Comparison of ENCODE assay signal across 10 cellular contexts in the genomic region with DNA sequence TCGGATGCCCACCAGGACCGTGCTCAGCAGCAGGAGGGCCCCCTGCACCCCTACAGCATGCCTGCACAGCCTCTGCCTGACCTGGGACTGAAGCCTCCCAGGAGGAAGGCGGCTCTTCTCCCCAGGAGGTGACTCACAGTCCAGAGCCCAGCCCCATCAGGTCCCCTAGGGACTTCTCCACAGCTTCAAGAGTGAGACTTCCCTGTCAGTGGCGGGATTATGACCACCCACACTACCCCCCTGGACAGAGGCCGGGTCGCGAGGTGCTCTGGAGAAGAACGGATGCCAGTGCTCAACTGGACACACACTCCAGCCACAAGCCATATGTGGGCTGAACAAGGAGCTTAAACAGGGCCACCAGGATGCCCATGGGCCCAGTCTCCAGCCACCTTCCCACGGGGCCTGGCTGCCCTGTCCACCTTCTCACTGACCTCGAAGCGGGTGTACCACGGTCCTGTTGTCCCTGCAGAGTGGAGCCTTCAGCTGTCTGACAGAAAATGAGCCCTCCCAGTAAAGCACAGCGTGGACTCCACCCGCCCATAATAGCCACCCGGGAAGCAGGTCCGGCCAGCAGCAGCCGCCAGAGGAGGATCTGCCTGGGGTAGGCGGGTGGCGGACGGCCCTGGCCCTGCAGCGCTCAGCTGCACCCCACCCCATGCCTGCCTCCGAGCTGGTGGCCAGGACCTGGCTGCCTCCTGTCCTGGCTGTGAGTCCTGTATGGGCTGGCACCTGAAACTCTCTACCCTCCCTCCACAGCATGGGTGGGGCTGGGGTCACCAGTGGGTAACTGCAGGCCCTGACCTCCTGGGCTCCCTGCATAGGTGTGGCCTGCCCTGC. TPM values are rescaled to one million over a fixed set of nuclear protein-coding genes. Genes with fewer than 3 reads are reported as not detected.
DNase-seq lines count a peak whose midpoint lies in the region; ATAC-seq and TF ChIP-seq lines count a peak whose summit lies in the region.
"Had no signal": no experiment of that assay in that cellular context is flagged by ENCODE, and none has a peak within 500 bp of the region (broad histone marks: within the 10 kb centered on the region; RNA-seq: fewer than 3 reads in every experiment).

No MANE protein-coding gene starts in this region.

- H3K4me2 ChIP-seq in mammary epithelial cell (ENCODE audit: insufficient read depth, low read depth, low read length): no peak overlapping the region

- CTCF ChIA-PET in MCF 10A (lab: Yijun Ruan, JAX) (interaction anchor here (0.9 kb wide), 1 partner anchor 106 kb away, joined by 3 read pairs; no protein-coding TSS in a partner anchor), mammary epithelial cell (lab: Charles Lee; ENCODE audit: low non-redundant PET) (no interaction called here)

- no peak overlapping the region for H3K4me3 Mint-ChIP-seq in MCF 10A (ENCODE audit: unreplicated experiment)

- H3K9me3 Mint-ChIP-seq in MCF 10A (ENCODE audit: unreplicated experiment): no peaks in the 10 kb centered on the region

- BruUV-seq in MCF 10A (replicated peaks; lab: Mats Ljungman, UMichigan) (no TSS peak), mammary epithelial cell (replicated peaks; lab: Mats Ljungman, UMichigan) (no TSS peak)

- peaks cover 3% of the 10 kb centered on the region for H3K9me3 ChIP-seq in mammary epithelial cell (replicated peaks; ENCODE audit: insufficient read depth, low read length)
- H3K9me3 ChIP-seq: left lung had no signal

- in situ Hi-C loops in mammary epithelial cell (cut with MboI; ENCODE audit: low sequenced_read_pairs in 2 of 2): no loop called here

- no peak overlapping the region for H3K9ac ChIP-seq in mammary epithelial cell (ENCODE audit: insufficient read depth, low read length)

- H3K36me3 Mint-ChIP-seq in MCF 10A (ENCODE audit: insufficient read depth, unreplicated experiment): no peaks in the 10 kb centered on the region

- no peaks in the 10 kb centered on the region for H3K79me2 ChIP-seq in mammary epithelial cell (ENCODE audit: insufficient read depth, low read length)

- peaks cover 8% of the 10 kb centered on the region for H3K4me1 Mint-ChIP-seq in MCF 10A (ENCODE audit: insufficient read depth, unreplicated experiment)

- no peaks in the 10 kb centered on the region for H4K20me1 ChIP-seq in mammary epithelial cell (ENCODE audit: insufficient read depth, low read length)

- no peak overlapping the region for H2AFZ ChIP-seq in mammary epithelial cell (ENCODE audit: low read depth, low read length)

- POLR2A ChIA-PET in MCF 10A (lab: Yijun Ruan, JAX): no interaction called here

- no peak overlapping the region for H3K27ac ChIP-seq in mammary epithelial cell (ENCODE audit: insufficient read depth, low read depth, low read length)

- ATAC-seq in HG03460 (IDR thresholded peaks at IDR 0.05; ENCODE audit: unreplicated experiment) (peak; percentile 43), HG02840 (IDR thresholded peaks at IDR 0.05; ENCODE audit: low FRiP score, unreplicated experiment) (no peak)
- ATAC-seq: left lung had no signal

- DNase-seq in MCF 10A (ENCODE audit: unreplicated experiment) (peak; percentile 11), mammary epithelial cell (no peak), choroid plexus epithelial cell (ENCODE audit: low read depth) (peak; percentile 51), cortex of kidney (lab: John Stamatoyannopoulos, UW) (no peak), NCI-H2196 treated with DMSO at 0.1 percent for 48 hours (lab: John Stamatoyannopoulos, UW; ENCODE audit: unreplicated experiment) (no peak)
- DNase-seq in stimulated activated CD8-positive, alpha-beta memory T cell treated with anti-CD3 and anti-CD28 coated beads, Interleukin-4, amount 100 ng/mL, for 48 hours: no peak
- DNase-seq: Calu3 had no signal

- dilution Hi-C loops in mammary epithelial cell (cut with HindIII; ENCODE audit: low sequenced_read_pairs): no loop called here

- H3K4me1 ChIP-seq in mammary epithelial cell (ENCODE audit: insufficient read depth, low read length): no peaks in the 10 kb centered on the region

- WGBS in mammary epithelial cell (ENCODE audit: low coverage, missing lambda C conversion rate): 65% methylated on average over 11 of the region's 22 CpGs

- no peaks in the 10 kb centered on the region for H3K27me3 ChIP-seq in mammary epithelial cell (ENCODE audit: insufficient read depth, low read length)
- H3K27me3 ChIP-seq: left lung had no signal

- intact Hi-C loops in MCF 10A (cut with micrococcal nuclease): no loop called here
- intact Hi-C loops in mammary epithelial cell (cut with micrococcal nuclease): no loop called here

- no peak overlapping the region for H3K4me3 ChIP-seq in mammary epithelial cell (replicated peaks in 1 of 3; ENCODE audit: insufficient read depth in 1 of 3, low read depth in 2 of 3, low read length in 3 of 3)
- H3K4me3 ChIP-seq in choroid plexus epithelial cell (ENCODE audit: low read depth, low read length): no peak overlapping the region
- H3K4me3 ChIP-seq: left lung had no signal

- no peak overlapping the region for H3K27ac Mint-ChIP-seq in MCF 10A (ENCODE audit: low read depth, unreplicated experiment)

- no peaks in the 10 kb centered on the region for H3K36me3 ChIP-seq in mammary epithelial cell (ENCODE audit: insufficient read depth, low read length)

- H3K27me3 Mint-ChIP-seq in MCF 10A (ENCODE audit: insufficient read depth, unreplicated experiment): no peaks in the 10 kb centered on the region

- TF ChIP-seq CTCF in MCF 10A (IDR thresholded peaks at IDR 0.05; ENCODE audit: unreplicated experiment) (no peak), mammary epithelial cell (conservative IDR thresholded peaks at IDR 0.05 in 1 of 2, IDR thresholded peaks at IDR 0.05 in 1 of 2; ENCODE audit: extremely low read depth in 1 of 2, insufficient read depth in 1 of 2, low read depth in 1 of 2, low read length in 2 of 2) (no peak), choroid plexus epithelial cell (conservative IDR thresholded peaks at IDR 0.05; ENCODE audit: low read depth, low read length) (no peak)

RNA-seq across cellular contexts. Expression of a gene that starts 54.7 kb away (rescaled TPM):
- total RNA-seq in MCF 10A (2022): 4.2 and 7.4 TPM in 2 replicates
- 1 to 10 TPM; 1.7 to 2.3 TPM for total RNA-seq in mammary epithelial cell
- polyA plus RNA-seq in mammary epithelial cell: 0.71 TPM
- 2.5 TPM for polyA minus RNA-seq in mammary epithelial cell

Comparison
In these comparisons a context has a peak if more than half of its experiments do, and no peak if none do; other contexts are left out.
1. DNase-seq: peak in MCF 10A (single experiment) and choroid plexus epithelial cell (single experiment); none in mammary epithelial cell (single experiment), cortex of kidney (single experiment), stimulated activated CD8-positive, alpha-beta memory T cell treated with anti-CD3 and anti-CD28 coated beads, Interleukin-4, amount 100 ng/mL, for 48 hours (single experiment) and NCI-H2196 treated with DMSO at 0.1 percent for 48 hours (single experiment).